ENCODE assay signal across 2 cellular contexts in genomic region chr11:44910591-44910990, GRCh38.
TF ChIP-seq lines count a peak whose summit lies in the region.

No MANE protein-coding gene starts in this region.

TF ChIP-seq in GM23338, 12 proteins besides CTCF, POLR2A, EP300 and RAD21:
- TF ChIP-seq ZNF114 (CRISPR knock-in tag; IDR thresholded peaks at IDR 0.05) (no peak), ZNF331 (CRISPR knock-in tag; IDR thresholded peaks at IDR 0.05; ENCODE audit: low read depth) (no peak), CREB1 (CRISPR knock-in tag; IDR thresholded peaks at IDR 0.05; ENCODE audit: low read depth) (no peak), STAT1 (IDR thresholded peaks at IDR 0.05; ENCODE audit: unreplicated experiment) (no peak), EZH2phosphoT487 (IDR thresholded peaks at IDR 0.05; ENCODE audit: unreplicated experiment) (no peak), JUNB (IDR thresholded peaks at IDR 0.05; ENCODE audit: unreplicated experiment) (no peak), POLR2AphosphoS5 (IDR thresholded peaks at IDR 0.05; ENCODE audit: low read depth) (no peak), NANOG (IDR thresholded peaks at IDR 0.05; ENCODE audit: borderline replicate concordance) (no peak), EZH2 (IDR thresholded peaks at IDR 0.05; ENCODE audit: low read depth, unreplicated experiment) (no peak)
- TF ChIP-seq, protein P1, sequence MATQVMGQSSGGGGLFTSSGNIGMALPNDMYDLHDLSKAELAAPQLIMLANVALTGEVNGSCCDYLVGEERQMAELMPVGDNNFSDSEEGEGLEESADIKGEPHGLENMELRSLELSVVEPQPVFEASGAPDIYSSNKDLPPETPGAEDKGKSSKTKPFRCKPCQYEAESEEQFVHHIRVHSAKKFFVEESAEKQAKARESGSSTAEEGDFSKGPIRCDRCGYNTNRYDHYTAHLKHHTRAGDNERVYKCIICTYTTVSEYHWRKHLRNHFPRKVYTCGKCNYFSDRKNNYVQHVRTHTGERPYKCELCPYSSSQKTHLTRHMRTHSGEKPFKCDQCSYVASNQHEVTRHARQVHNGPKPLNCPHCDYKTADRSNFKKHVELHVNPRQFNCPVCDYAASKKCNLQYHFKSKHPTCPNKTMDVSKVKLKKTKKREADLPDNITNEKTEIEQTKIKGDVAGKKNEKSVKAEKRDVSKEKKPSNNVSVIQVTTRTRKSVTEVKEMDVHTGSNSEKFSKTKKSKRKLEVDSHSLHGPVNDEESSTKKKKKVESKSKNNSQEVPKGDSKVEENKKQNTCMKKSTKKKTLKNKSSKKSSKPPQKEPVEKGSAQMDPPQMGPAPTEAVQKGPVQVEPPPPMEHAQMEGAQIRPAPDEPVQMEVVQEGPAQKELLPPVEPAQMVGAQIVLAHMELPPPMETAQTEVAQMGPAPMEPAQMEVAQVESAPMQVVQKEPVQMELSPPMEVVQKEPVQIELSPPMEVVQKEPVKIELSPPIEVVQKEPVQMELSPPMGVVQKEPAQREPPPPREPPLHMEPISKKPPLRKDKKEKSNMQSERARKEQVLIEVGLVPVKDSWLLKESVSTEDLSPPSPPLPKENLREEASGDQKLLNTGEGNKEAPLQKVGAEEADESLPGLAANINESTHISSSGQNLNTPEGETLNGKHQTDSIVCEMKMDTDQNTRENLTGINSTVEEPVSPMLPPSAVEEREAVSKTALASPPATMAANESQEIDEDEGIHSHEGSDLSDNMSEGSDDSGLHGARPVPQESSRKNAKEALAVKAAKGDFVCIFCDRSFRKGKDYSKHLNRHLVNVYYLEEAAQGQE (IDR thresholded peaks at IDR 0.05; ENCODE audit: unreplicated experiment) = no peak
- TF ChIP-seq, protein P2, sequence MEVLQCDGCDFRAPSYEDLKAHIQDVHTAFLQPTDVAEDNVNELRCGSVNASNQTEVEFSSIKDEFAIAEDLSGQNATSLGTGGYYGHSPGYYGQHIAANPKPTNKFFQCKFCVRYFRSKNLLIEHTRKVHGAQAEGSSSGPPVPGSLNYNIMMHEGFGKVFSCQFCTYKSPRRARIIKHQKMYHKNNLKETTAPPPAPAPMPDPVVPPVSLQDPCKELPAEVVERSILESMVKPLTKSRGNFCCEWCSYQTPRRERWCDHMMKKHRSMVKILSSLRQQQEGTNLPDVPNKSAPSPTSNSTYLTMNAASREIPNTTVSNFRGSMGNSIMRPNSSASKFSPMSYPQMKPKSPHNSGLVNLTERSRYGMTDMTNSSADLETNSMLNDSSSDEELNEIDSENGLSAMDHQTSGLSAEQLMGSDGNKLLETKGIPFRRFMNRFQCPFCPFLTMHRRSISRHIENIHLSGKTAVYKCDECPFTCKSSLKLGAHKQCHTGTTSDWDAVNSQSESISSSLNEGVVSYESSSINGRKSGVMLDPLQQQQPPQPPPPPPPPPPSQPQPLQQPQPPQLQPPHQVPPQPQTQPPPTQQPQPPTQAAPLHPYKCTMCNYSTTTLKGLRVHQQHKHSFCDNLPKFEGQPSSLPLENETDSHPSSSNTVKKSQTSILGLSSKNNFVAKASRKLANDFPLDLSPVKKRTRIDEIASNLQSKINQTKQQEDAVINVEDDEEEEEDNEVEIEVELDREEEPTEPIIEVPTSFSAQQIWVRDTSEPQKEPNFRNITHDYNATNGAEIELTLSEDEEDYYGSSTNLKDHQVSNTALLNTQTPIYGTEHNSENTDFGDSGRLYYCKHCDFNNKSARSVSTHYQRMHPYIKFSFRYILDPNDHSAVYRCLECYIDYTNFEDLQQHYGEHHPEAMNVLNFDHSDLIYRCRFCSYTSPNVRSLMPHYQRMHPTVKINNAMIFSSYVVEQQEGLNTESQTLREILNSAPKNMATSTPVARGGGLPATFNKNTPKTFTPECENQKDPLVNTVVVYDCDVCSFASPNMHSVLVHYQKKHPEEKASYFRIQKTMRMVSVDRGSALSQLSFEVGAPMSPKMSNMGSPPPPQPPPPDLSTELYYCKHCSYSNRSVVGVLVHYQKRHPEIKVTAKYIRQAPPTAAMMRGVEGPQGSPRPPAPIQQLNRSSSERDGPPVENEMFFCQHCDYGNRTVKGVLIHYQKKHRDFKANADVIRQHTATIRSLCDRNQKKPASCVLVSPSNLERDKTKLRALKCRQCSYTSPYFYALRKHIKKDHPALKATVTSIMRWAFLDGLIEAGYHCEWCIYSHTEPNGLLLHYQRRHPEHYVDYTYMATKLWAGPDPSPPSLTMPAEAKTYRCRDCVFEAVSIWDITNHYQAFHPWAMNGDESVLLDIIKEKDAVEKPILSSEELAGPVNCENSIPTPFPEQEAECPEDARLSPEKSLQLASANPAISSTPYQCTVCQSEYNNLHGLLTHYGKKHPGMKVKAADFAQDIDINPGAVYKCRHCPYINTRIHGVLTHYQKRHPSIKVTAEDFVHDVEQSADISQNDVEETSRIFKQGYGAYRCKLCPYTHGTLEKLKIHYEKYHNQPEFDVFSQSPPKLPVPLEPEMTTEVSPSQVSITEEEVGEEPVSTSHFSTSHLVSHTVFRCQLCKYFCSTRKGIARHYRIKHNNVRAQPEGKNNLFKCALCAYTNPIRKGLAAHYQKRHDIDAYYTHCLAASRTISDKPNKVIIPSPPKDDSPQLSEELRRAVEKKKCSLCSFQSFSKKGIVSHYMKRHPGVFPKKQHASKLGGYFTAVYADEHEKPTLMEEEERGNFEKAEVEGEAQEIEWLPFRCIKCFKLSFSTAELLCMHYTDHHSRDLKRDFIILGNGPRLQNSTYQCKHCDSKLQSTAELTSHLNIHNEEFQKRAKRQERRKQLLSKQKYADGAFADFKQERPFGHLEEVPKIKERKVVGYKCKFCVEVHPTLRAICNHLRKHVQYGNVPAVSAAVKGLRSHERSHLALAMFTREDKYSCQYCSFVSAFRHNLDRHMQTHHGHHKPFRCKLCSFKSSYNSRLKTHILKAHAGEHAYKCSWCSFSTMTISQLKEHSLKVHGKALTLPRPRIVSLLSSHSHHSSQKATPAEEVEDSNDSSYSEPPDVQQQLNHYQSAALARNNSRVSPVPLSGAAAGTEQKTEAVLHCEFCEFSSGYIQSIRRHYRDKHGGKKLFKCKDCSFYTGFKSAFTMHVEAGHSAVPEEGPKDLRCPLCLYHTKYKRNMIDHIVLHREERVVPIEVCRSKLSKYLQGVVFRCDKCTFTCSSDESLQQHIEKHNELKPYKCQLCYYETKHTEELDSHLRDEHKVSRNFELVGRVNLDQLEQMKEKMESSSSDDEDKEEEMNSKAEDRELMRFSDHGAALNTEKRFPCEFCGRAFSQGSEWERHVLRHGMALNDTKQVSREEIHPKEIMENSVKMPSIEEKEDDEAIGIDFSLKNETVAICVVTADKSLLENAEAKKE (CRISPR knock-in tag; IDR thresholded peaks at IDR 0.05) = no peak
- TF ChIP-seq, protein P3, sequence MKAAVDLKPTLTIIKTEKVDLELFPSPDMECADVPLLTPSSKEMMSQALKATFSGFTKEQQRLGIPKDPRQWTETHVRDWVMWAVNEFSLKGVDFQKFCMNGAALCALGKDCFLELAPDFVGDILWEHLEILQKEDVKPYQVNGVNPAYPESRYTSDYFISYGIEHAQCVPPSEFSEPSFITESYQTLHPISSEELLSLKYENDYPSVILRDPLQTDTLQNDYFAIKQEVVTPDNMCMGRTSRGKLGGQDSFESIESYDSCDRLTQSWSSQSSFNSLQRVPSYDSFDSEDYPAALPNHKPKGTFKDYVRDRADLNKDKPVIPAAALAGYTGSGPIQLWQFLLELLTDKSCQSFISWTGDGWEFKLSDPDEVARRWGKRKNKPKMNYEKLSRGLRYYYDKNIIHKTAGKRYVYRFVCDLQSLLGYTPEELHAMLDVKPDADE (IDR thresholded peaks at IDR 0.05) = no peak

TF ChIP-seq in H1, 55 proteins besides CTCF, POLR2A, EP300 and RAD21:
- TF ChIP-seq ATF2 (IDR thresholded peaks at IDR 0.05; ENCODE audit: low read length) (no peak), E2F6 (IDR thresholded peaks at IDR 0.05) (no peak), CBX5 (IDR thresholded peaks at IDR 0.05; ENCODE audit: low read depth, low read length) (no peak), SP4 (IDR thresholded peaks at IDR 0.05; ENCODE audit: low read length) (no peak), TAF1 (IDR thresholded peaks at IDR 0.05; ENCODE audit: low read depth, low read length) (no peak), SP2 (IDR thresholded peaks at IDR 0.05; ENCODE audit: low read length) (no peak), NANOG (IDR thresholded peaks at IDR 0.05; ENCODE audit: insufficient read depth, low read depth, low read length, poor library complexity, severe bottlenecking) (no peak), PHF8 (conservative IDR thresholded peaks at IDR 0.05; ENCODE audit: low read depth, low read length) (no peak), SIN3A (conservative IDR thresholded peaks at IDR 0.05 in 1 of 2, IDR thresholded peaks at IDR 0.05 in 1 of 2; ENCODE audit: low read depth in 1 of 2, low read length in 2 of 2) (no peak), CREB1 (IDR thresholded peaks at IDR 0.05) (no peak), RBBP5 (IDR thresholded peaks at IDR 0.05; ENCODE audit: borderline replicate concordance, low read depth, low read length) (no peak), SRF (IDR thresholded peaks at IDR 0.05; ENCODE audit: low read depth, low read length) (no peak)
- TF ChIP-seq, protein P4, sequence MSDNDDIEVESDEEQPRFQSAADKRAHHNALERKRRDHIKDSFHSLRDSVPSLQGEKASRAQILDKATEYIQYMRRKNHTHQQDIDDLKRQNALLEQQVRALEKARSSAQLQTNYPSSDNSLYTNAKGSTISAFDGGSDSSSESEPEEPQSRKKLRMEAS (IDR thresholded peaks at IDR 0.05) = no peak
